Comparison of ENCODE assay signal across 2 cellular contexts in the genomic region with DNA sequence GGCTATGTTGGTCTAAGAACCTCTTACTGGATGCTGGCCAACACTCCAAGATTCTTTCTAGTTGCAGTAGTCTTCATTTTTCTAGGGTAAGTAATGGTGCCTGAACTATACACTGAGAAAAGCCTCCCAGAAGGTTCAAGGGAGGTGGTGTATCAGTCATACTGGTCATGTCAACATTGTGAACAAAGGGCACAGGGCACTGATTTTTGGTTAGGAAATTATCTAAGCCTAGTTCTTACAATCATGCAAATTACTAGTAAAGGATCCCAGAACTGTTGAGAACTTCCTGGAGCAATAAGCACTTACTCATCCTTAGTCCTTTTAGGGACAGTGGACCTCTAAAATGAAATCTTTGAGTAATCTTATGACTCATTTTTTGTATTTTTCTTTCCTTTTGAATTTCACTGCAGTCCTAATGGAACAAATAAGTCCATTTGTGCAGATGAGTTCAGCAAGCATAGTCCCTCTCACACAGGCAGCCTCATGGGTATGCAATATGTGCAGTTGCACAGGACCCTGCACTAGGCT.
TF ChIP-seq lines count a peak whose summit lies in the region.

No MANE protein-coding gene starts in this region.

TF ChIP-seq in GM12878, 131 proteins besides CTCF, POLR2A, EP300 and RAD21:
- TF ChIP-seq MTA2 (IDR thresholded peaks at IDR 0.05; ENCODE audit: low read depth) = no peak
- TF ChIP-seq MEF2B (IDR thresholded peaks at IDR 0.05; ENCODE audit: partially characterized antibody, poor library complexity, severe bottlenecking) = no peak
- peak; percentile 23; the same call in 1 of the 2 replicates for TF ChIP-seq JUNB (IDR thresholded peaks at IDR 0.05)
- TF ChIP-seq, protein P1, sequence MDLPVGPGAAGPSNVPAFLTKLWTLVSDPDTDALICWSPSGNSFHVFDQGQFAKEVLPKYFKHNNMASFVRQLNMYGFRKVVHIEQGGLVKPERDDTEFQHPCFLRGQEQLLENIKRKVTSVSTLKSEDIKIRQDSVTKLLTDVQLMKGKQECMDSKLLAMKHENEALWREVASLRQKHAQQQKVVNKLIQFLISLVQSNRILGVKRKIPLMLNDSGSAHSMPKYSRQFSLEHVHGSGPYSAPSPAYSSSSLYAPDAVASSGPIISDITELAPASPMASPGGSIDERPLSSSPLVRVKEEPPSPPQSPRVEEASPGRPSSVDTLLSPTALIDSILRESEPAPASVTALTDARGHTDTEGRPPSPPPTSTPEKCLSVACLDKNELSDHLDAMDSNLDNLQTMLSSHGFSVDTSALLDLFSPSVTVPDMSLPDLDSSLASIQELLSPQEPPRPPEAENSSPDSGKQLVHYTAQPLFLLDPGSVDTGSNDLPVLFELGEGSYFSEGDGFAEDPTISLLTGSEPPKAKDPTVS (IDR thresholded peaks at IDR 0.05; ENCODE audit: low read depth, low read length) = no peak
- TF ChIP-seq, protein P2, sequence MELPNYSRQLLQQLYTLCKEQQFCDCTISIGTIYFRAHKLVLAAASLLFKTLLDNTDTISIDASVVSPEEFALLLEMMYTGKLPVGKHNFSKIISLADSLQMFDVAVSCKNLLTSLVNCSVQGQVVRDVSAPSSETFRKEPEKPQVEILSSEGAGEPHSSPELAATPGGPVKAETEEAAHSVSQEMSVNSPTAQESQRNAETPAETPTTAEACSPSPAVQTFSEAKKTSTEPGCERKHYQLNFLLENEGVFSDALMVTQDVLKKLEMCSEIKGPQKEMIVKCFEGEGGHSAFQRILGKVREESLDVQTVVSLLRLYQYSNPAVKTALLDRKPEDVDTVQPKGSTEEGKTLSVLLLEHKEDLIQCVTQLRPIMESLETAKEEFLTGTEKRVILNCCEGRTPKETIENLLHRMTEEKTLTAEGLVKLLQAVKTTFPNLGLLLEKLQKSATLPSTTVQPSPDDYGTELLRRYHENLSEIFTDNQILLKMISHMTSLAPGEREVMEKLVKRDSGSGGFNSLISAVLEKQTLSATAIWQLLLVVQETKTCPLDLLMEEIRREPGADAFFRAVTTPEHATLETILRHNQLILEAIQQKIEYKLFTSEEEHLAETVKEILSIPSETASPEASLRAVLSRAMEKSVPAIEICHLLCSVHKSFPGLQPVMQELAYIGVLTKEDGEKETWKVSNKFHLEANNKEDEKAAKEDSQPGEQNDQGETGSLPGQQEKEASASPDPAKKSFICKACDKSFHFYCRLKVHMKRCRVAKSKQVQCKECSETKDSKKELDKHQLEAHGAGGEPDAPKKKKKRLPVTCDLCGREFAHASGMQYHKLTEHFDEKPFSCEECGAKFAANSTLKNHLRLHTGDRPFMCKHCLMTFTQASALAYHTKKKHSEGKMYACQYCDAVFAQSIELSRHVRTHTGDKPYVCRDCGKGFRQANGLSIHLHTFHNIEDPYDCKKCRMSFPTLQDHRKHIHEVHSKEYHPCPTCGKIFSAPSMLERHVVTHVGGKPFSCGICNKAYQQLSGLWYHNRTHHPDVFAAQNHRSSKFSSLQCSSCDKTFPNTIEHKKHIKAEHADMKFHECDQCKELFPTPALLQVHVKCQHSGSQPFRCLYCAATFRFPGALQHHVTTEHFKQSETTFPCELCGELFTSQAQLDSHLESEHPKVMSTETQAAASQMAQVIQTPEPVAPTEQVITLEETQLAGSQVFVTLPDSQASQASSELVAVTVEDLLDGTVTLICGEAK (IDR thresholded peaks at IDR 0.05; ENCODE audit: borderline replicate concordance) = no peak
TF ChIP-seq in GM12878: peak in this region for 1.

TF ChIP-seq in HepG2, 621 proteins besides CTCF, POLR2A, EP300 and RAD21:
- TF ChIP-seq ZXDC (CRISPR knock-in tag; IDR thresholded peaks at IDR 0.05) = no peak
- TF ChIP-seq GATAD2A (CRISPR knock-in tag; IDR thresholded peaks at IDR 0.05) = no peak
- no peak for TF ChIP-seq ZFP36 (IDR thresholded peaks at IDR 0.05; ENCODE audit: borderline replicate concordance, low read depth, low read length, partially characterized antibody)
- no peak for TF ChIP-seq MXD3 (CRISPR knock-in tag; IDR thresholded peaks at IDR 0.05)
- no peak for TF ChIP-seq ZBTB38 (CRISPR knock-in tag; IDR thresholded peaks at IDR 0.05)
- TF ChIP-seq, protein P3, sequence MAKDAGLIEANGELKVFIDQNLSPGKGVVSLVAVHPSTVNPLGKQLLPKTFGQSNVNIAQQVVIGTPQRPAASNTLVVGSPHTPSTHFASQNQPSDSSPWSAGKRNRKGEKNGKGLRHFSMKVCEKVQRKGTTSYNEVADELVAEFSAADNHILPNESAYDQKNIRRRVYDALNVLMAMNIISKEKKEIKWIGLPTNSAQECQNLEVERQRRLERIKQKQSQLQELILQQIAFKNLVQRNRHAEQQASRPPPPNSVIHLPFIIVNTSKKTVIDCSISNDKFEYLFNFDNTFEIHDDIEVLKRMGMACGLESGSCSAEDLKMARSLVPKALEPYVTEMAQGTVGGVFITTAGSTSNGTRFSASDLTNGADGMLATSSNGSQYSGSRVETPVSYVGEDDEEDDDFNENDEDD (CRISPR knock-in tag; IDR thresholded peaks at IDR 0.05; ENCODE audit: borderline replicate concordance) = no peak
- TF ChIP-seq ZNF143 (CRISPR knock-in tag; IDR thresholded peaks at IDR 0.05) = no peak
- TF ChIP-seq SOX6 (IDR thresholded peaks at IDR 0.05) = no peak
- TF ChIP-seq SOX6 (CRISPR knock-in tag; IDR thresholded peaks at IDR 0.05) = no peak
- no peak for TF ChIP-seq HOXA5 (CRISPR knock-in tag; IDR thresholded peaks at IDR 0.05)
- TF ChIP-seq REST (IDR thresholded peaks at IDR 0.05; ENCODE audit: borderline replicate concordance in 1 of 2, low read depth in 1 of 2, low read length in 2 of 2) = no peak
- TF ChIP-seq, protein P4, sequence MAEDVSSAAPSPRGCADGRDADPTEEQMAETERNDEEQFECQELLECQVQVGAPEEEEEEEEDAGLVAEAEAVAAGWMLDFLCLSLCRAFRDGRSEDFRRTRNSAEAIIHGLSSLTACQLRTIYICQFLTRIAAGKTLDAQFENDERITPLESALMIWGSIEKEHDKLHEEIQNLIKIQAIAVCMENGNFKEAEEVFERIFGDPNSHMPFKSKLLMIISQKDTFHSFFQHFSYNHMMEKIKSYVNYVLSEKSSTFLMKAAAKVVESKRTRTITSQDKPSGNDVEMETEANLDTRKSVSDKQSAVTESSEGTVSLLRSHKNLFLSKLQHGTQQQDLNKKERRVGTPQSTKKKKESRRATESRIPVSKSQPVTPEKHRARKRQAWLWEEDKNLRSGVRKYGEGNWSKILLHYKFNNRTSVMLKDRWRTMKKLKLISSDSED (CRISPR knock-in tag; IDR thresholded peaks at IDR 0.05) = no peak
- TF ChIP-seq NFKBIZ (CRISPR knock-in tag; IDR thresholded peaks at IDR 0.05) = no peak
- TF ChIP-seq ZNF547 (CRISPR knock-in tag; IDR thresholded peaks at IDR 0.05) = no peak
- TF ChIP-seq HIC2 (CRISPR knock-in tag; IDR thresholded peaks at IDR 0.05; ENCODE audit: low read depth) = no peak
